30 cellular contexts compared by ENCODE assay signal in the genomic region with DNA sequence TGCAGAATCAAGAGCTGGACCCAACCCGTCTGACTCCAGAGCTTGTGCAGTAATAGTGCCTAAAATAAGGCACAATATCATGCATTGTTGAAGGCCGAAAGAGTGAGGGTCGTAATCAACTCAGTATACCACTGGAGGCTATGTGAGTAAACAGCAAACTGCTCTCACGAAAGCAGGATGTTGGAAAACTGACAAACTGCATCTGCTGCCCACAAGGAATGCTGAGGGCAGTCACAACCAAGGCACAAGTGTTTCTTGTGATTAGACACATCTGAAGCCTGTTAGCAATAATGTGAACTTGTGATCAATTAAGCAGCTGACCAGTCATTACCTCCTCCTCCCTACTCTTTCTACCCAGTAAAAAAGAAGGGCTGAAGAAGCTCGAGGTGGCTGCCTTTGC. TPM values are rescaled to one million over a fixed set of nuclear protein-coding genes. Genes with fewer than 3 reads are reported as not detected.
"Had no signal": no experiment of that assay in that cellular context is flagged by ENCODE, and none has a peak within 500 bp of the region (broad histone marks: within the 10 kb centered on the region; RNA-seq: fewer than 3 reads in every experiment).

No MANE protein-coding gene starts in this region.

- DNase-seq: activated CD4-positive, alpha-beta T cell treated with anti-CD3 and anti-CD28 coated beads, Interleukin-2, amount 10 ng/mL, durations not matched to agents 24 days and 14 days; activated CD4-positive, alpha-beta T cell treated with anti-CD3 and anti-CD28 coated beads, Interleukin-2, amount 50 U/mL, for 4 hours; activated CD8-positive, alpha-beta T cell treated with anti-CD3 and anti-CD28 coated beads for 36 hours; activated effector memory CD4-positive, alpha-beta T cell treated with anti-CD3 and anti-CD28 coated beads, Interleukin-2, amount 50 U/mL, for 16 hours; activated naive CD4-positive, alpha-beta T cell; activated naive CD4-positive, alpha-beta T cell treated with anti-CD3 and anti-CD28 coated beads, Interleukin-2, amount 50 U/mL, for 16 hours; activated naive CD8-positive, alpha-beta T cell treated with anti-CD3 and anti-CD28 coated beads for 36 hours; activated T-cell treated with anti-CD3 and anti-CD28 coated beads, Interleukin-2, amount 50 U/mL, for 1 hour; activated T-cell treated with anti-CD3 and anti-CD28 coated beads, Interleukin-2, amount 50 U/mL, for 72 hours; amniotic stem cell; aorta; body of pancreas; NCI-H1092 treated with DMSO at 0.1 percent for 48 hours; NCI-H1417; NCI-H146; NCI-H187; NCI-H2029 treated with DMSO at 0.1 percent for 48 hours; NCI-H2107; NCI-H2171; NCI-H446; NCI-H510A treated with DMSO at 0.1 percent for 48 hours; NCI-H526 treated with DMSO at 0.1 percent for 48 hours; NCI-H774; SHP77; SJCRH30; SK-N-SH had no signal

- ATAC-seq: activated CD8-positive, alpha-beta T cell treated with anti-CD3 and anti-CD28 coated beads for 36 hours; activated T-cell treated with anti-CD3 and anti-CD28 coated beads, Interleukin-2, amount 50 U/mL, for 72 hours; activated T-helper 17 cell treated with anti-CD3 and anti-CD28 coated beads, Interleukin-2, amount 50 U/mL, for 72 hours; body of pancreas; Panc1 had no signal

RNA-seq across cellular contexts. Expression of a gene that starts 48.8 kb away (rescaled TPM):
- total RNA-seq: activated CD4-positive, alpha-beta T cell treated with anti-CD3 and anti-CD28 coated beads, Interleukin-2, amount 10 ng/mL, durations not matched to agents 24 days and 14 days; activated CD8-positive, alpha-beta memory T cell treated with anti-CD3 and anti-CD28 coated beads for 36 hours; activated CD8-positive, alpha-beta T cell treated with anti-CD3 and anti-CD28 coated beads for 36 hours; activated naive CD8-positive, alpha-beta T cell treated with anti-CD3 and anti-CD28 coated beads for 36 hours; activated T-cell treated with anti-CD3 and anti-CD28 coated beads, Interleukin-2, amount 50 U/mL, for 72 hours; activated T-helper 17 cell treated with anti-CD3 and anti-CD28 coated beads, Interleukin-2, amount 50 U/mL, for 72 hours; RPMI7951 had no signal
- polyA plus RNA-seq: SK-N-SH had no signal
